16 cellular contexts compared by ENCODE assay signal in the genomic region with DNA sequence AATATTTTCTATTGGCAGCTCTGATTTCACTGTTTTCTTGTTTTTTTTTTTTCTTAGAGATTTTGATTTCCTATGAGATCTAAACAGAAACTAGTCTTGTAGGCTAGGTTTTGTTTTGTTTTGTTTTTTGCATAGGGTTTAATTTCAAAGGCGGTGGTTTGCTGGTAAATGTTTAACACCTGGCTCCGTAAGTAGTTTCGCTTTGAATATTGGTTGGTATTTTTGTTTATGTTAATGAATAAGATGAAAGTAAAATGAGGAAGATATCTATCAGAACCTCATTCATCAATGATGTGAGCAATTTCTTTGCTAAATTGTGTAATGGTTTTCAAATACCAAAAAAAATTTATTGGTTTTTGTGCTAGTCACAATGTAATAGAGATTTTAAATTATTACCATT. TPM values are rescaled to one million over a fixed set of nuclear protein-coding genes. Genes with fewer than 3 reads are reported as not detected.
DNase-seq lines count a peak whose midpoint lies in the region; ATAC-seq and TF ChIP-seq lines count a peak whose summit lies in the region.
"Had no signal": no experiment of that assay in that cellular context is flagged by ENCODE, and none has a peak within 500 bp of the region (broad histone marks: within the 10 kb centered on the region; RNA-seq: fewer than 3 reads in every experiment).

No MANE protein-coding gene starts in this region.

- H3K9me3 Mint-ChIP-seq in CD4-positive, CD25-positive, alpha-beta regulatory T cell: peaks cover 0 to 5% (median 0%) of the 10 kb centered on the region in 7 donors
- H3K9me3 Mint-ChIP-seq: activated CD4-positive, alpha-beta memory T cell treated with anti-CD3 and anti-CD28 coated beads, Interleukin-2, amount 10 ng/mL, durations not matched to agents 7 days and 5 days; endodermal cell had no signal

- H3K27ac Mint-ChIP-seq in CD4-positive, CD25-positive, alpha-beta regulatory T cell: no peak overlapping the region
- H3K27ac Mint-ChIP-seq: activated CD4-positive, alpha-beta memory T cell treated with anti-CD3 and anti-CD28 coated beads, Interleukin-2, amount 10 ng/mL, durations not matched to agents 7 days and 5 days; endodermal cell; naive thymus-derived CD4-positive, alpha-beta T cell had no signal

- TF ChIP-seq EP300 in esophagus muscularis mucosa (IDR thresholded peaks at IDR 0.05): no peak

- no peaks in the 10 kb centered on the region for H3K36me3 Mint-ChIP-seq in CD4-positive, CD25-positive, alpha-beta regulatory T cell
- H3K36me3 Mint-ChIP-seq: naive thymus-derived CD4-positive, alpha-beta T cell had no signal

- POLR2A ChIA-PET in RWPE1 (lab: Yijun Ruan, JAX; ENCODE audit: low non-redundant PET): no interaction called here

- H3K36me3 ChIP-seq in CD4-positive, CD25-positive, alpha-beta regulatory T cell (ENCODE audit: control insufficient read depth, insufficient read depth, low read length): no peaks in the 10 kb centered on the region
- H3K36me3 ChIP-seq in esophagus muscularis mucosa: no peaks in the 10 kb centered on the region
- H3K36me3 ChIP-seq: HAP-1 had no signal

- no peak overlapping the region for H3K4me3 Mint-ChIP-seq in CD4-positive, CD25-positive, alpha-beta regulatory T cell
- H3K4me3 Mint-ChIP-seq: activated CD4-positive, alpha-beta memory T cell treated with anti-CD3 and anti-CD28 coated beads, Interleukin-2, amount 10 ng/mL, durations not matched to agents 7 days and 5 days; endodermal cell; naive thymus-derived CD4-positive, alpha-beta T cell had no signal

- H3K27ac ChIP-seq in CD4-positive, CD25-positive, alpha-beta regulatory T cell (ENCODE audit: insufficient read depth, low read length, poor library complexity, severe bottlenecking): no peak overlapping the region
- H3K27ac ChIP-seq in esophagus muscularis mucosa (replicated peaks in 1 of 4) (no peak overlapping the region), RWPE1 (no peak overlapping the region)

- H3K27me3 Mint-ChIP-seq in CD4-positive, CD25-positive, alpha-beta regulatory T cell: peaks cover 8% of the 10 kb centered on the region

- TF ChIP-seq CTCF in esophagus muscularis mucosa (IDR thresholded peaks at IDR 0.05) (no peak), RWPE1 (conservative IDR thresholded peaks at IDR 0.05; ENCODE audit: low read depth) (no peak)

- no peaks in the 10 kb centered on the region for H3K9me3 ChIP-seq in CD4-positive, CD25-positive, alpha-beta regulatory T cell (ENCODE audit: control insufficient read depth in 2 of 2, low read length in 2 of 2)
- no peaks in the 10 kb centered on the region for H3K9me3 ChIP-seq in esophagus muscularis mucosa
- H3K9me3 ChIP-seq: HAP-1 had no signal

- WGBS in esophagus muscularis mucosa: 95% methylated on average over 3 of the region's 3 CpGs

- H3K27me3 ChIP-seq in CD4-positive, CD25-positive, alpha-beta regulatory T cell (ENCODE audit: control insufficient read depth, insufficient read depth, low read length): no peaks in the 10 kb centered on the region
- H3K27me3 ChIP-seq in esophagus muscularis mucosa: no peaks in the 10 kb centered on the region

- H3K4me1 Mint-ChIP-seq in CD4-positive, CD25-positive, alpha-beta regulatory T cell: peaks cover 0 to 3% (median 0%) of the 10 kb centered on the region in 4 donors
- H3K4me1 Mint-ChIP-seq: endodermal cell had no signal

- H3K4me1 ChIP-seq in CD4-positive, CD25-positive, alpha-beta regulatory T cell (ENCODE audit: control insufficient read depth, insufficient read depth, low read length, poor library complexity, severe bottlenecking): no peaks in the 10 kb centered on the region
- H3K4me1 ChIP-seq in esophagus muscularis mucosa: no peaks in the 10 kb centered on the region
- H3K4me1 ChIP-seq: HAP-1 had no signal

- intact Hi-C loops in esophagus muscularis mucosa (cut with DNase I) (no loop called here), sciatic nerve (cut with DNase I) (no loop called here)

- DNase-seq in CD4-positive, CD25-positive, alpha-beta regulatory T cell: peak in 2 of 3 donors; percentile 4 to 10
- DNase-seq in stimulated activated naive CD4-positive, alpha-beta T cell (lab: John Stamatoyannopoulos, UW): no peak
- DNase-seq in esophagus muscularis mucosa (ENCODE audit: extremely low spot score) (no peak), sciatic nerve (ENCODE audit: low spot score) (no peak), RWPE1 (ENCODE audit: low spot score) (no peak)
- DNase-seq: activated CD4-positive, alpha-beta memory T cell treated with anti-CD3 and anti-CD28 coated beads, Interleukin-2, amount 10 ng/mL, durations not matched to agents 7 days and 5 days; endodermal cell; naive thymus-derived CD4-positive, alpha-beta T cell; NCI-H510A treated with DMSO at 0.1 percent for 48 hours; stimulated activated CD4-positive, alpha-beta T cell treated with anti-CD3 and anti-CD28 coated beads, Interleukin-12 subunit alpha, Interleukin-12 subunit beta, amount 100 ng/mL, for 4 hours had no signal

- no peak overlapping the region for H3K4me3 ChIP-seq in CD4-positive, CD25-positive, alpha-beta regulatory T cell (ENCODE audit: low read depth, low read length)
- H3K4me3 ChIP-seq in esophagus muscularis mucosa: no peak overlapping the region
- H3K4me3 ChIP-seq: HAP-1 had no signal

- ATAC-seq in CD4-positive, CD25-positive, alpha-beta regulatory T cell (ENCODE audit: low read depth in 2 of 2): no peak
- ATAC-seq in GM19328 (IDR thresholded peaks at IDR 0.05; ENCODE audit: unreplicated experiment) (peak; percentile 54), HG02759 (IDR thresholded peaks at IDR 0.05; ENCODE audit: unreplicated experiment) (peak; percentile 87), HG03457 (IDR thresholded peaks at IDR 0.05; ENCODE audit: unreplicated experiment) (peak; percentile 78), sciatic nerve (no peak)
- ATAC-seq: naive thymus-derived CD4-positive, alpha-beta T cell had no signal

- no peak for TF ChIP-seq POLR2A in esophagus muscularis mucosa (IDR thresholded peaks at IDR 0.05; ENCODE audit: low read depth)

- CTCF ChIA-PET in RWPE1 (lab: Yijun Ruan, JAX): interaction anchor here (0.6 kb wide), 2 partner anchors 84 to 297 kb away, joined by 3 to 4 read pairs; partner anchors contain the start of gene TM4SF18

RNA-seq across cellular contexts. Expression of gene TM4SF1, which starts 39.7 kb away (rescaled TPM):
- 0.44 TPM for total RNA-seq in CD4-positive, CD25-positive, alpha-beta regulatory T cell
- not detected for polyA plus RNA-seq in CD4-positive, CD25-positive, alpha-beta regulatory T cell
- 100 to 1,000 TPM in 1 of 4 donors, 10 to 100 TPM in 3; 28.7 to 151 (median 77.7) TPM for total RNA-seq in esophagus muscularis mucosa
- total RNA-seq in sciatic nerve: 149 TPM
- total RNA-seq: activated CD4-positive, alpha-beta memory T cell treated with anti-CD3 and anti-CD28 coated beads, Interleukin-2, amount 10 ng/mL, durations not matched to agents 7 days and 5 days; endodermal cell; naive thymus-derived CD4-positive, alpha-beta T cell had no signal
- polyA plus RNA-seq: naive thymus-derived CD4-positive, alpha-beta T cell had no signal

RNA-seq across cellular contexts. Expression of gene TM4SF4, which starts 57.3 kb away (rescaled TPM):
- not detected for total RNA-seq in CD4-positive, CD25-positive, alpha-beta regulatory T cell
- polyA plus RNA-seq in CD4-positive, CD25-positive, alpha-beta regulatory T cell: not detected
- 1 to 10 TPM in 2 of 4 donors, under 1 TPM in 1, not detected in 1; 0.11 to 5.5 (median 2.7) TPM for total RNA-seq in esophagus muscularis mucosa
- not detected for total RNA-seq in sciatic nerve
- total RNA-seq: A673; activated CD4-positive, alpha-beta memory T cell treated with anti-CD3 and anti-CD28 coated beads, Interleukin-2, amount 10 ng/mL, durations not matched to agents 7 days and 5 days; endodermal cell; MCF 10A; naive thymus-derived CD4-positive, alpha-beta T cell had no signal
- polyA plus RNA-seq: naive thymus-derived CD4-positive, alpha-beta T cell had no signal

Comparison
In these comparisons a context has a peak if more than half of its experiments do, and no peak if none do; other contexts are left out.
1. ATAC-seq: peak in GM19328 (single experiment), HG02759 (single experiment) and HG03457 (single experiment); none in CD4-positive, CD25-positive, alpha-beta regulatory T cell (0 of 2) and sciatic nerve (single experiment).
2. DNase-seq: peak in CD4-positive, CD25-positive, alpha-beta regulatory T cell (2 of 3); none in stimulated activated naive CD4-positive, alpha-beta T cell (0 of 6), esophagus muscularis mucosa (single experiment), sciatic nerve (single experiment) and RWPE1 (single experiment).
3. RNA of gene TM4SF1, which starts 39.7 kb away (total RNA-seq): 149 TPM in sciatic nerve (single experiment) and 28.7 to 151 TPM in esophagus muscularis mucosa; 0.44 TPM in CD4-positive, CD25-positive, alpha-beta regulatory T cell (single experiment); every median in the first group is over 10 times any median in the second.